Comparison of ENCODE assay signal across 8 cellular contexts in the genomic region with DNA sequence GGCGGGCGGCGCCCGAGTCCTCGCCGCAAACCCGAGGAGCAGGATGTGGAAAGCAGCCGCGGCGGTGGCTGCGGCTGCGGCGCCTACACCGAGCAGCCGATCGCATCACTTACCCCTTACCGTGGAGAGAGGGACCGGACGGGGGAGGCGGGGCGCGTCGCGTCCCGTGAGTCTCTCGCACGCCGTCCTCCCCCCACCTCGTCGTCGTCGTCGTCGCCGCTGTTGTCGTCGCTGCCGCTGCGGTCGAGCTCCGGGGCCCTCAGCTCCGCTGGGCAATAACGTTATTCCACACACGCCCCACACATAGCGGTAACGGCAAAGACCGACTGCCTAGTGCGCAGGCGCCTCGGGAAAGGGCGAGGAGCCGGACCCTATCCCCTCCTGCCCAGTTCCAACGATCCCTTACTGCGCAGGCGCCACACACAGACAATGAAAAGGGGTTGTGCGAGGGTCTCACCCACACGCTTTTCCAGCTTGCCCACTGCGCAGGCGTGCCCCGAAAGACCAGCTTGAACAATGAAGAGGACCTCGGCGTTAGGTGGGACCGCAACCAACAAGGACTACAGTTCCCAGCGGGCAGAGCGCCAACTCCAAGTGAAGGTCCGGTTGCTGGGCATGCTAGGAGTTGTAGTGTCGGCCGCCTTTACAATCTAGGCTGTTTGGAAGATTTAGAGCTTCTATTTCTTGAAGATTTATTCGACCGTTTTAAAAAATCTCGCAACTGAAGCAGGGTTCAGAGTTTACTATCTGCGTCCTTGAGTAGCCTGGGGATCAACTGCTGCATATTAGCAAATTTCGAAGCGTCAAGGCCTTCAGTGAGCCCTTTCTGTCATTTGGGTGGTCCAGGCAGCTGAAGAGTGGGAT. TPM values are rescaled to one million over a fixed set of nuclear protein-coding genes. Genes with fewer than 3 reads are reported as not detected.
DNase-seq lines count a peak whose midpoint lies in the region; ATAC-seq and TF ChIP-seq lines count a peak whose summit lies in the region.

Gene CEP170 (minus strand): TSS at position 355 of the 864 bp plus-strand sequence. CDS start 30,001 bp downstream, outside the sequence.

- intact Hi-C loops in adrenal gland (cut with DNase I) (no loop called here), left cardiac atrium (cut with DNase I) (no loop called here)

- H3K4me3 ChIP-seq in GM12865 (ENCODE audit: low read depth, low read length) (peak within 1 kb of the TSS; percentile 88), adrenal gland (peak within 1 kb of the TSS; percentile 81 to 94 (median 87))

- H3K4me1 Mint-ChIP-seq in T-cell (peaks cover 47 to 55% (median 51%) of the 10 kb centered on the region in 3 donors), progenitor cell of endocrine pancreas (ENCODE audit: low read depth) (peaks cover 24% of the 10 kb centered on the region)

- H3K27me3 ChIP-seq in adrenal gland, result no peaks in the 10 kb centered on the region

- CTCF ChIA-PET in T-cell (lab: Charles Lee), result interaction anchor here (0.5 to 1.1 kb wide), 3 partner anchors 88 to 1551 kb away, joined by 3 to 4 read pairs (median 4); no protein-coding TSS in a partner anchor

- POLR2A ChIA-PET in T-cell (lab: Charles Lee), result interaction anchor here (0.6 to 1.8 kb wide), 8 partner anchors 10 to 793 kb away, joined by 3 to 6 read pairs (median 4); no protein-coding TSS in a partner anchor

- DNase-seq in GM12865 (ENCODE audit: low read depth), result peak; percentile 98
- peak; percentile 92 to 100 (median 99) for DNase-seq in NCI-H1417 (lab: John Stamatoyannopoulos, UW)
- peak; percentile 74 to 92 (median 88) for DNase-seq in T-cell
- peak; percentile 92 to 98 (median 94) for DNase-seq in adrenal gland
- DNase-seq in left cardiac atrium, result peak; percentile 96
- peak; percentile 97 for DNase-seq in progenitor cell of endocrine pancreas (ENCODE audit: low spot score, unreplicated experiment)
- peak; percentile 93 for DNase-seq in ureter (ENCODE audit: low spot score)

- peak; percentile 53 for ATAC-seq in HG02759 (IDR thresholded peaks at IDR 0.05; ENCODE audit: unreplicated experiment)
- ATAC-seq in T-cell (replicated peaks in 1 of 4), result peak; percentile 69 to 72 (median 70)
- peak; percentile 82 to 90 for ATAC-seq in left cardiac atrium

- H3K9me3 ChIP-seq in adrenal gland (replicated peaks in 1 of 3), result no peaks in the 10 kb centered on the region

- peak within 1 kb of the TSS; percentile 83 to 99 (median 97) for H3K27ac ChIP-seq in adrenal gland

- H3K9me3 Mint-ChIP-seq in T-cell (no peaks in the 10 kb centered on the region), progenitor cell of endocrine pancreas (ENCODE audit: low read depth) (no peaks in the 10 kb centered on the region)

- TF ChIP-seq CTCF in GM12865 (IDR thresholded peaks at IDR 0.05; ENCODE audit: insufficient read depth, low read depth, low read length, missing control alignments), result no peak
- TF ChIP-seq CTCF in adrenal gland (IDR thresholded peaks at IDR 0.05), result no peak
- TF ChIP-seq CTCF in progenitor cell of endocrine pancreas (IDR thresholded peaks at IDR 0.05; ENCODE audit: unreplicated experiment), result no peak

- WGBS in adrenal gland, 4 donors, result 0 to 1% (median 0%) methylated on average over 23 to 74 of the region's 74 CpGs

- H3K4me3 Mint-ChIP-seq in T-cell, result peak within 1 kb of the TSS; percentile 96 to 100 (median 97)
- H3K4me3 Mint-ChIP-seq in progenitor cell of endocrine pancreas (ENCODE audit: low read depth), result peak within 1 kb of the TSS; percentile 97

- H3K27me3 Mint-ChIP-seq in T-cell (no peaks in the 10 kb centered on the region), progenitor cell of endocrine pancreas (no peaks in the 10 kb centered on the region)

- peak; percentile 73 to 94 for TF ChIP-seq POLR2A in adrenal gland (IDR thresholded peaks at IDR 0.05)

- peaks cover 3% of the 10 kb centered on the region for H3K36me3 Mint-ChIP-seq in T-cell
- H3K36me3 Mint-ChIP-seq in progenitor cell of endocrine pancreas (ENCODE audit: insufficient read depth), result no peaks in the 10 kb centered on the region

- H3K27ac Mint-ChIP-seq in T-cell (peak within 1 kb of the TSS; percentile 99 to 100), progenitor cell of endocrine pancreas (peak within 1 kb of the TSS; percentile 99)

- H3K4me1 ChIP-seq in adrenal gland (replicated peaks in 1 of 2), result peaks cover 27 to 58% of the 10 kb centered on the region in 2 donors

- no peaks in the 10 kb centered on the region for H3K36me3 ChIP-seq in adrenal gland (replicated peaks in 1 of 2)

RNA-seq across cellular contexts. Expression of gene CEP170, which starts in this region (rescaled TPM):
- total RNA-seq in T-cell (10 to 100 TPM; 32.7 to 50.4 (median 37.0) TPM), adrenal gland (10 to 100 TPM; 28.6 to 56.2 (median 43.2) TPM), left cardiac atrium (10 to 100 TPM; 40.7 to 40.8 TPM), progenitor cell of endocrine pancreas (80.1 and 83.1 TPM in 2 replicates), ureter (40.8 TPM)
- 10 to 100 TPM; 15.5 to 35.2 (median 27.3) TPM for polyA plus RNA-seq in adrenal gland

Comparison
In these comparisons a context has a peak if more than half of its experiments do, and no peak if none do; other contexts are left out.
1. Peak in every context shown above with its lines: DNase-seq, ATAC-seq, H3K4me3 ChIP-seq and H3K27ac ChIP-seq.